1 cellular context compared by ENCODE assay signal in genomic region chr20:63653041-63653973, GRCh38.
TF ChIP-seq lines count a peak whose summit lies in the region.

Gene STMN3 (minus strand): TSS chr20:63653424. CDS start chr20:63653345, 79 bp downstream.

TF ChIP-seq in HepG2, 621 proteins besides CTCF, POLR2A, EP300 and RAD21 (continued from another document and continues in another):
- TF ChIP-seq ZNF577 (CRISPR knock-in tag; IDR thresholded peaks at IDR 0.05; ENCODE audit: borderline replicate concordance, low read depth): peak; percentile 90; the same call in 1 of the 2 replicates
- peak; percentile 99 for TF ChIP-seq STAT5B (CRISPR knock-in tag; IDR thresholded peaks at IDR 0.05)
- TF ChIP-seq REL (CRISPR knock-in tag; conservative IDR thresholded peaks at IDR 0.05): peak; percentile 97
- TF ChIP-seq ZNF296 (CRISPR knock-in tag; conservative IDR thresholded peaks at IDR 0.05): peak; percentile 92
- no peak for TF ChIP-seq SSRP1 (CRISPR knock-in tag; IDR thresholded peaks at IDR 0.05)
- TF ChIP-seq ZBED4 (CRISPR knock-in tag; IDR thresholded peaks at IDR 0.05; ENCODE audit: borderline replicate concordance): peak; percentile 97
- TF ChIP-seq MATR3 (CRISPR knock-in tag; IDR thresholded peaks at IDR 0.05): no peak
- no peak; the same call in 1 of the 2 replicates for TF ChIP-seq ZXDC (CRISPR knock-in tag; IDR thresholded peaks at IDR 0.05)
- TF ChIP-seq ZNF484 (CRISPR knock-in tag; IDR thresholded peaks at IDR 0.05; ENCODE audit: borderline replicate concordance, low read depth): peak; percentile 95; the same call in 1 of the 2 replicates
- TF ChIP-seq FOSL2 (CRISPR knock-in tag; IDR thresholded peaks at IDR 0.05): peak; percentile 81
- peak; percentile 85; the same call in 1 of the 2 replicates for TF ChIP-seq NRL (CRISPR knock-in tag; IDR thresholded peaks at IDR 0.05; ENCODE audit: borderline replicate concordance)
- TF ChIP-seq HNRNPUL1 (IDR thresholded peaks at IDR 0.05; ENCODE audit: low read depth, low read length): no peak
- TF ChIP-seq ATF3 (CRISPR knock-in tag; IDR thresholded peaks at IDR 0.05): peak; percentile 93
- TF ChIP-seq MAFK (conservative IDR thresholded peaks at IDR 0.05 in 1 of 2, IDR thresholded peaks at IDR 0.05 in 1 of 2; ENCODE audit: low read length in 2 of 2): no peak
- TF ChIP-seq TP53 (CRISPR knock-in tag; conservative IDR thresholded peaks at IDR 0.05): peak; percentile 91; the same call in 1 of the 2 replicates
- TF ChIP-seq YEATS2 (CRISPR knock-in tag; IDR thresholded peaks at IDR 0.05; ENCODE audit: borderline replicate concordance): peak; percentile 91
- TF ChIP-seq ZNF766 (CRISPR knock-in tag; IDR thresholded peaks at IDR 0.05; ENCODE audit: borderline replicate concordance): peak; percentile 96
- no peak for TF ChIP-seq CC2D1A (CRISPR knock-in tag; IDR thresholded peaks at IDR 0.05)
- TF ChIP-seq TBX2 (CRISPR knock-in tag; IDR thresholded peaks at IDR 0.05; ENCODE audit: borderline replicate concordance): peak; percentile 82
- peak; percentile 91; the same call in 1 of the 2 replicates for TF ChIP-seq ATF6 (CRISPR knock-in tag; conservative IDR thresholded peaks at IDR 0.05)
- TF ChIP-seq HDAC2 (CRISPR knock-in tag; IDR thresholded peaks at IDR 0.05): peak; percentile 96
- TF ChIP-seq ZNF792 (CRISPR knock-in tag; IDR thresholded peaks at IDR 0.05): peak; percentile 99
- peak; percentile 92; the same call in 1 of the 2 replicates for TF ChIP-seq ZNF337 (CRISPR knock-in tag; IDR thresholded peaks at IDR 0.05; ENCODE audit: borderline replicate concordance, low read depth)
- peak; percentile 85 for TF ChIP-seq ZNF160 (CRISPR knock-in tag; IDR thresholded peaks at IDR 0.05)
- no peak for TF ChIP-seq ZNF382 (CRISPR knock-in tag; IDR thresholded peaks at IDR 0.05; ENCODE audit: borderline replicate concordance)
- TF ChIP-seq ARHGAP35 (CRISPR knock-in tag; IDR thresholded peaks at IDR 0.05; ENCODE audit: borderline replicate concordance): peak; percentile 98
- TF ChIP-seq ZNF205 (CRISPR knock-in tag; IDR thresholded peaks at IDR 0.05): peak; percentile 97
- peak; percentile 58 for TF ChIP-seq GFI1 (CRISPR knock-in tag; IDR thresholded peaks at IDR 0.05; ENCODE audit: borderline replicate concordance)
- TF ChIP-seq IKZF4 (CRISPR knock-in tag; IDR thresholded peaks at IDR 0.05; ENCODE audit: borderline replicate concordance, low read depth, not compliant biosample characterization): peak; percentile 99
- TF ChIP-seq ZNF3 (CRISPR knock-in tag; IDR thresholded peaks at IDR 0.05): peak; percentile 76; the same call in 1 of the 2 replicates
- peak; percentile 55; the same call in 1 of the 2 replicates for TF ChIP-seq RBFOX2 (IDR thresholded peaks at IDR 0.05; ENCODE audit: low read depth, low read length)
- TF ChIP-seq ZNF724P (CRISPR knock-in tag; IDR thresholded peaks at IDR 0.05; ENCODE audit: borderline replicate concordance): peak; percentile 98
- TF ChIP-seq ZNF768 (CRISPR knock-in tag; IDR thresholded peaks at IDR 0.05): peak; percentile 90
- peak; percentile 86 for TF ChIP-seq SNAI1 (CRISPR knock-in tag; IDR thresholded peaks at IDR 0.05; ENCODE audit: borderline replicate concordance)
- TF ChIP-seq SALL1 (CRISPR knock-in tag; IDR thresholded peaks at IDR 0.05): peak; percentile 99
- no peak for TF ChIP-seq KAT2B (IDR thresholded peaks at IDR 0.05; ENCODE audit: borderline replicate concordance, low read depth, low read length)
- peak; percentile 98 for TF ChIP-seq CENPT (CRISPR knock-in tag; IDR thresholded peaks at IDR 0.05; ENCODE audit: low read depth)
- peak; percentile 97 for TF ChIP-seq MED13 (CRISPR knock-in tag; IDR thresholded peaks at IDR 0.05)
- TF ChIP-seq PATZ1 (CRISPR knock-in tag; IDR thresholded peaks at IDR 0.05): peak; percentile 84
- TF ChIP-seq NAIF1 (CRISPR knock-in tag; IDR thresholded peaks at IDR 0.05; ENCODE audit: borderline replicate concordance): peak; percentile 60; the same call in 1 of the 2 replicates
- no peak for TF ChIP-seq ZFAT (CRISPR knock-in tag; conservative IDR thresholded peaks at IDR 0.05)
- TF ChIP-seq REST (IDR thresholded peaks at IDR 0.05; ENCODE audit: borderline replicate concordance in 1 of 2, low read depth in 1 of 2, low read length in 2 of 2): peak; percentile 95 to 99
- TF ChIP-seq ZNF674 (CRISPR knock-in tag; IDR thresholded peaks at IDR 0.05; ENCODE audit: low read depth): peak; percentile 87; the same call in 1 of the 2 replicates
- peak; percentile 99 for TF ChIP-seq BORCS8-MEF2B (CRISPR knock-in tag; IDR thresholded peaks at IDR 0.05)
- TF ChIP-seq ZNF275 (CRISPR knock-in tag; IDR thresholded peaks at IDR 0.05; ENCODE audit: borderline replicate concordance): peak; percentile 97
- TF ChIP-seq NR2F2 (IDR thresholded peaks at IDR 0.05; ENCODE audit: borderline replicate concordance, low read depth): no peak
- no peak for TF ChIP-seq ZNF567 (CRISPR knock-in tag; IDR thresholded peaks at IDR 0.05; ENCODE audit: borderline replicate concordance)
- no peak for TF ChIP-seq PRPF4 (IDR thresholded peaks at IDR 0.05; ENCODE audit: low read depth, low read length, poor library complexity, severe bottlenecking)
- peak; percentile 94; the same call in 1 of the 2 replicates for TF ChIP-seq PBX3 (CRISPR knock-in tag; IDR thresholded peaks at IDR 0.05; ENCODE audit: borderline replicate concordance)
- TF ChIP-seq ZNF124 (CRISPR knock-in tag; IDR thresholded peaks at IDR 0.05): peak; percentile 99
